ENCODE assay signal across 7 cellular contexts in the genomic region with DNA sequence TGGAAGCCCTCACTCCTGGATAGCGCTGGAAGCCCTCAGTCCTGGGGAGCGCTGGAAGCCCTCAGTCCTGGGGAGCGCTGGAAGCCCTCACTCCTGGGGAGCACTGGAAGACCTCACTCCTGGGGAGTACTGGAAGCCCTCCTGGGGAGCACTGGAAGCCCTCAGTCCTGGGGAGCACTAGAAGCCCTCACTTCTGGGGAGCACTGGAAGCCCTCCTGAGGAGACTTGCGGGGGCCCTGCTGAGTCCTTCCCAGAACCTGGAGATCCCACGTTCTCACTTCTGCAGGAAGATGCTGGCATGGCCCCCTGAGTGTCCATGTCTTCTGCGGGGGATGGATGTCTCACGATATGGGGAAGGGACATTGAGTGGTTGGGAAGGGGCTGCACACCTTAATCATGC.
"Had no signal": no experiment of that assay in that cellular context is flagged by ENCODE, and none has a peak within 500 bp of the region (broad histone marks: within the 10 kb centered on the region; RNA-seq: fewer than 3 reads in every experiment).

No MANE protein-coding gene starts in this region.

- DNase-seq: GDM1 had no signal

- ATAC-seq: GM12878 had no signal

- FAIRE-seq: G401.6, GM12878, GM12891, GM12892, GM18507, GM19239 had no signal

- H3K4me3 ChIP-seq: GM12878 had no signal
